ENCODE assay signal across 23 cellular contexts in genomic region chr19:49957262-49957915, GRCh38. TPM values are rescaled to one million over a fixed set of nuclear protein-coding genes. Genes with fewer than 3 reads are reported as not detected.
"Had no signal": no experiment of that assay in that cellular context is flagged by ENCODE, and none has a peak within 500 bp of the region (broad histone marks: within the 10 kb centered on the region; RNA-seq: fewer than 3 reads in every experiment).

No MANE protein-coding gene starts in this region.

- H3K4me3 Mint-ChIP-seq: activated B cell treated with CpG ODN at 0.5 μM for 24 hours; activated CD4-positive, alpha-beta memory T cell treated with anti-CD3 and anti-CD28 coated beads, Interleukin-2, amount 10 ng/mL, durations not matched to agents 7 days and 5 days; activated CD8-positive, alpha-beta memory T cell treated with anti-CD3 and anti-CD28 coated beads, Interleukin-2, amount 10 ng/mL, durations not matched to agents 7 days and 5 days; activated naive CD8-positive, alpha-beta T cell treated with anti-CD3 and anti-CD28 coated beads, Interleukin-2, amount 10 ng/mL, durations not matched to agents 7 days and 5 days; activated T-helper 17 cell treated with anti-CD3 and anti-CD28 coated beads, Interleukin-2, amount 50 U/mL, for 72 hours; central memory CD8-positive, alpha-beta T cell; naive thymus-derived CD8-positive, alpha-beta T cell; stimulated activated naive CD8-positive, alpha-beta T cell treated with anti-CD3 and anti-CD28 coated beads, Interleukin-15, Interleukin-2, amounts not matched to agents 100 ng/mL and 50 ng/mL, for 24 hours; T-cell had no signal

- H3K9me3 Mint-ChIP-seq: activated naive CD8-positive, alpha-beta T cell treated with anti-CD3 and anti-CD28 coated beads, Interleukin-2, amount 10 ng/mL, durations not matched to agents 7 days and 5 days; activated T-helper 17 cell treated with anti-CD3 and anti-CD28 coated beads, Interleukin-2, amount 50 U/mL, for 72 hours; central memory CD8-positive, alpha-beta T cell; stimulated activated naive CD8-positive, alpha-beta T cell treated with anti-CD3 and anti-CD28 coated beads, Interleukin-15, Interleukin-2, amounts not matched to agents 100 ng/mL and 50 ng/mL, for 24 hours; T-cell had no signal

- H3K27ac ChIP-seq: prostate gland, right atrium auricular region, suprapubic skin had no signal

- H3K4me3 ChIP-seq: prostate gland, right atrium auricular region, suprapubic skin had no signal

- ATAC-seq: activated CD8-positive, alpha-beta memory T cell treated with anti-CD3 and anti-CD28 coated beads, Interleukin-2, amount 10 ng/mL, durations not matched to agents 7 days and 5 days; activated T-helper 17 cell treated with anti-CD3 and anti-CD28 coated beads, Interleukin-2, amount 50 U/mL, for 72 hours; naive thymus-derived CD8-positive, alpha-beta T cell; T-cell had no signal

- H3K36me3 Mint-ChIP-seq: activated CD8-positive, alpha-beta memory T cell treated with anti-CD3 and anti-CD28 coated beads, Interleukin-2, amount 10 ng/mL, durations not matched to agents 7 days and 5 days; activated naive CD8-positive, alpha-beta T cell treated with anti-CD3 and anti-CD28 coated beads, Interleukin-2, amount 10 ng/mL, durations not matched to agents 7 days and 5 days; naive thymus-derived CD8-positive, alpha-beta T cell; T-cell had no signal

- H3K4me1 Mint-ChIP-seq: activated T-helper 17 cell treated with anti-CD3 and anti-CD28 coated beads, Interleukin-2, amount 50 U/mL, for 72 hours; central memory CD8-positive, alpha-beta T cell had no signal

- FAIRE-seq: endometrium, frontal cortex had no signal

- H3K27me3 ChIP-seq: right atrium auricular region had no signal

- H3K9me3 ChIP-seq: prostate gland, right atrium auricular region, suprapubic skin had no signal

- H3K4me1 ChIP-seq: prostate gland had no signal

- DNase-seq: activated B cell treated with CpG ODN at 0.5 μM for 24 hours; activated CD4-positive, alpha-beta memory T cell treated with anti-CD3 and anti-CD28 coated beads, Interleukin-2, amount 10 ng/mL, durations not matched to agents 7 days and 5 days; activated CD4-positive, alpha-beta T cell treated with anti-CD3 and anti-CD28 coated beads for 48 hours; activated CD8-positive, alpha-beta memory T cell treated with anti-CD3 and anti-CD28 coated beads, Interleukin-2, amount 10 ng/mL, durations not matched to agents 7 days and 5 days; activated naive CD4-positive, alpha-beta T cell treated with Interleukin-2 at 50 U/mL for 16 hours; activated naive CD8-positive, alpha-beta T cell treated with anti-CD3 and anti-CD28 coated beads, Interleukin-2, amount 10 ng/mL, durations not matched to agents 7 days and 5 days; activated T-cell treated with anti-CD3 and anti-CD28 coated beads, Interleukin-2, amount 50 U/mL, for 1 hour; cortex of kidney; erythroblast; kidney glomerular epithelial cell; mesenchymal stem cell; naive thymus-derived CD8-positive, alpha-beta T cell; nucleus accumbens; stimulated activated CD4-positive, alpha-beta T cell treated with anti-CD3 and anti-CD28 coated beads, Interleukin-2, amount 100 ng/mL, for 48 hours; T-cell had no signal

- H3K36me3 ChIP-seq: prostate gland, right atrium auricular region, suprapubic skin had no signal

- H3K27ac Mint-ChIP-seq: activated B cell treated with CpG ODN at 0.5 μM for 24 hours; activated CD4-positive, alpha-beta memory T cell treated with anti-CD3 and anti-CD28 coated beads, Interleukin-2, amount 10 ng/mL, durations not matched to agents 7 days and 5 days; activated CD8-positive, alpha-beta memory T cell treated with anti-CD3 and anti-CD28 coated beads, Interleukin-2, amount 10 ng/mL, durations not matched to agents 7 days and 5 days; activated naive CD8-positive, alpha-beta T cell treated with anti-CD3 and anti-CD28 coated beads, Interleukin-2, amount 10 ng/mL, durations not matched to agents 7 days and 5 days; activated T-helper 17 cell treated with anti-CD3 and anti-CD28 coated beads, Interleukin-2, amount 50 U/mL, for 72 hours; naive thymus-derived CD8-positive, alpha-beta T cell; stimulated activated naive CD8-positive, alpha-beta T cell treated with anti-CD3 and anti-CD28 coated beads, Interleukin-15, Interleukin-2, amounts not matched to agents 100 ng/mL and 50 ng/mL, for 24 hours; T-cell had no signal

RNA-seq across cellular contexts. Expression of gene SIGLEC11, which starts 3.6 kb away (rescaled TPM):
- total RNA-seq: activated B cell treated with CpG ODN at 0.5 μM for 24 hours; activated CD4-positive, alpha-beta memory T cell treated with anti-CD3 and anti-CD28 coated beads, Interleukin-2, amount 10 ng/mL, durations not matched to agents 7 days and 5 days; activated CD8-positive, alpha-beta memory T cell treated with anti-CD3 and anti-CD28 coated beads, Interleukin-2, amount 10 ng/mL, durations not matched to agents 7 days and 5 days; activated naive CD8-positive, alpha-beta T cell treated with anti-CD3 and anti-CD28 coated beads, Interleukin-2, amount 10 ng/mL, durations not matched to agents 7 days and 5 days; activated T-helper 17 cell treated with anti-CD3 and anti-CD28 coated beads, Interleukin-2, amount 50 U/mL, for 72 hours; naive thymus-derived CD8-positive, alpha-beta T cell had no signal
- polyA plus RNA-seq: naive thymus-derived CD8-positive, alpha-beta T cell had no signal
